16 cellular contexts compared by ENCODE assay signal in genomic region chr3:31639828-31640227, GRCh38.
"Had no signal": no experiment of that assay in that cellular context is flagged by ENCODE, and none has a peak within 500 bp of the region (broad histone marks: within the 10 kb centered on the region; RNA-seq: fewer than 3 reads in every experiment).

No MANE protein-coding gene starts in this region.

- H3K9me3 ChIP-seq: suprapubic skin had no signal

- H3K27ac ChIP-seq: brain microvascular endothelial cell, suprapubic skin had no signal

- H3K36me3 ChIP-seq: brain microvascular endothelial cell, suprapubic skin had no signal

- ATAC-seq: effector memory CD8-positive, alpha-beta T cell; stimulated activated naive CD8-positive, alpha-beta T cell treated with anti-CD3 and anti-CD28 coated beads, Interleukin-15, Interleukin-2, amounts not matched to agents 100 U/mL and 50 U/mL, for 24 hours had no signal

- DNase-seq: activated CD4-positive, alpha-beta T cell treated with anti-CD3 and anti-CD28 coated beads, Interleukin-2, amount 50 U/mL, for 4 hours; activated CD4-positive, CD25-positive, alpha-beta regulatory T cell treated with anti-CD3 and anti-CD28 coated beads, Interleukin-2, amount 50 U/mL, for 72 hours; activated effector memory CD4-positive, alpha-beta T cell treated with anti-CD3 and anti-CD28 coated beads, Interleukin-2, amount 50 U/mL, for 16 hours; activated naive CD8-positive, alpha-beta T cell treated with anti-CD3 and anti-CD28 coated beads for 36 hours; activated T-cell treated with anti-CD3 and anti-CD28 coated beads, Interleukin-2, amount 50 U/mL, for 24 hours; brain microvascular endothelial cell; cerebellar nuclear complex; effector memory CD8-positive, alpha-beta T cell; erythroblast; immature natural killer cell; stimulated activated CD4-positive, alpha-beta T cell treated with anti-CD3 and anti-CD28 coated beads, Interleukin-12 subunit alpha, Interleukin-12 subunit beta, amount 100 ng/mL, for 4 hours; stimulated activated naive CD8-positive, alpha-beta T cell treated with anti-CD3 and anti-CD28 coated beads, Interleukin-15, Interleukin-2, amounts not matched to agents 100 U/mL and 50 U/mL, for 24 hours had no signal

- H3K27ac Mint-ChIP-seq: activated naive CD8-positive, alpha-beta T cell treated with anti-CD3 and anti-CD28 coated beads for 36 hours; activated T-cell treated with anti-CD3 and anti-CD28 coated beads, Interleukin-2, amount 50 U/mL, for 24 hours; dendritic cell treated with granulocyte-macrophage colony-stimulating factor and Interleukin-4, amounts not matched to agents 40 ng/mL and 50 ng/mL, for 4 days; effector memory CD8-positive, alpha-beta T cell; nephron; type B pancreatic cell had no signal

- H3K4me3 ChIP-seq: suprapubic skin had no signal

- H3K9me3 Mint-ChIP-seq: effector memory CD8-positive, alpha-beta T cell; immature natural killer cell had no signal

- H3K4me1 Mint-ChIP-seq: nephron had no signal

- H3K27me3 Mint-ChIP-seq: activated naive CD8-positive, alpha-beta T cell treated with anti-CD3 and anti-CD28 coated beads for 36 hours; activated T-cell treated with anti-CD3 and anti-CD28 coated beads, Interleukin-2, amount 50 U/mL, for 24 hours; dendritic cell treated with granulocyte-macrophage colony-stimulating factor and Interleukin-4, amounts not matched to agents 40 ng/mL and 50 ng/mL, for 4 days; effector memory CD8-positive, alpha-beta T cell; type B pancreatic cell had no signal

- H3K27me3 ChIP-seq: brain microvascular endothelial cell, suprapubic skin had no signal

- H3K4me3 Mint-ChIP-seq: activated naive CD8-positive, alpha-beta T cell treated with anti-CD3 and anti-CD28 coated beads for 36 hours; activated T-cell treated with anti-CD3 and anti-CD28 coated beads, Interleukin-2, amount 50 U/mL, for 24 hours; dendritic cell treated with granulocyte-macrophage colony-stimulating factor and Interleukin-4, amounts not matched to agents 40 ng/mL and 50 ng/mL, for 4 days; effector memory CD8-positive, alpha-beta T cell; immature natural killer cell; nephron; type B pancreatic cell had no signal
